Comparison of ENCODE assay signal across 17 cellular contexts in genomic region chr12:65765436-65765813, GRCh38. TPM values are rescaled to one million over a fixed set of nuclear protein-coding genes. Genes with fewer than 3 reads are reported as not detected.
DNase-seq lines count a peak whose midpoint lies in the region; ATAC-seq lines count a peak whose summit lies in the region.
"Had no signal": no experiment of that assay in that cellular context is flagged by ENCODE, and none has a peak within 500 bp of the region (broad histone marks: within the 10 kb centered on the region; RNA-seq: fewer than 3 reads in every experiment).

No MANE protein-coding gene starts in this region.

- in situ Hi-C loops in SK-MEL-5 (cut with HindIII; ENCODE audit: low pct_unique_long_range_greater_than_20kb, low sequenced_read_pairs), result no loop called here

- ATAC-seq in GM21576 (IDR thresholded peaks at IDR 0.05; ENCODE audit: unreplicated experiment) (no peak), HG02840 (IDR thresholded peaks at IDR 0.05; ENCODE audit: low FRiP score, unreplicated experiment) (no peak)
- ATAC-seq in activated CD4-positive, CD25-positive, alpha-beta regulatory T cell treated with anti-CD3 and anti-CD28 coated beads, Interleukin-2, amount 50 U/mL, for 24 hours, result no peak

- peak; percentile 60 for DNase-seq in GM03348 (ENCODE audit: low spot score)
- DNase-seq in SK-MEL-5 (ENCODE audit: low read depth, low spot score), result peak; percentile 26
- peak; percentile 15 for DNase-seq in fibroblast of gingiva (ENCODE audit: low read depth)
- DNase-seq in renal cortical epithelial cell (ENCODE audit: low read depth), result peak; percentile 87
- no peak for DNase-seq in activated T-cell treated with anti-CD3 and anti-CD28 coated beads for 4 hours
- DNase-seq: activated CD4-positive, alpha-beta T cell treated with anti-CD3 and anti-CD28 coated beads, Interleukin-2, amount 50 U/mL, for 1 hour; activated T-cell treated with anti-CD3 and anti-CD28 coated beads, Interleukin-2, amount 50 U/mL, for 4 hours; NCI-H1694 treated with DMSO at 0.1 percent for 48 hours; NCI-H526 treated with DMSO at 0.1 percent for 48 hours; RPMI8226; stimulated activated CD4-positive, alpha-beta T cell treated with anti-CD3 and anti-CD28 coated beads, Interleukin-1b, Interleukin-23, amount 100 ng/mL, for 48 hours; T1000; transverse colon had no signal

RNA-seq across cellular contexts. Expression of gene HMGA2, which starts 58.9 kb away (rescaled TPM):
- 8.8 and 9.2 TPM in 2 replicates for total RNA-seq in SK-MEL-5 (2014; rRNA removed; shearing (Covaris generic))
- 13.1 and 18.4 TPM in 2 replicates for polyA plus RNA-seq in SK-MEL-5 (2015; cell fraction: cytosol; rRNA removed)
- polyA plus RNA-seq in SK-MEL-5 (2015; cell fraction: nucleus; rRNA removed), result 19.3 and 23.2 TPM in 2 replicates
- total RNA-seq in renal cortical epithelial cell, result 18.3 and 32.1 TPM in 2 replicates
- polyA plus RNA-seq: CD14-positive monocyte had no signal
